In the genomic region with DNA sequence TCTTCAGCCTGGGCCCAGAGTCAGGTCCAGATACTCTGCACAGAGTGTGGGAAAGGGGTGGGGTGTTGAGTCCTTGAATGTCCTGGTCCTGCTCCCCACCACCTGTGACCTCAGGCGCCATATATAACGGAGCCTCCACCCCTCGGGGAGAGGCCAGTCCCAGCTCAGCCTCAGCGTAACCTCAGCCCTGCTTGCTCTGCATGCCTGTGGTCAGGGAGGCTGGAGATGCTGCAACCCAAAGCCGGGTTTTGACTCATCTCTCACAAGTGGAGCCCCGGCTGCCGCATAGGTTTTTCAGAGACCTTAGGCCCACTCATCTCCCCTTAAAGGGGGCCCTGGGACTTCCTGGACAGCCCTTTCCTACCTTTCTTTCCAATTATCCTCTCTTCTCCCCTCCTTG, we compare ENCODE assay signal across 1 cellular context.
TF ChIP-seq lines count a peak whose summit lies in the region.

No MANE protein-coding gene starts in this region.

TF ChIP-seq in SK-N-SH, 30 proteins besides CTCF, POLR2A, EP300 and RAD21:
- TF ChIP-seq PBX3 (IDR thresholded peaks at IDR 0.05) (peak; percentile 21; the same call in 1 of the 2 replicates), CHD2 (IDR thresholded peaks at IDR 0.05; ENCODE audit: low read length, partially characterized antibody) (no peak), MEF2A (IDR thresholded peaks at IDR 0.05; ENCODE audit: borderline replicate concordance, low read depth) (no peak), SIN3A (IDR thresholded peaks at IDR 0.05; ENCODE audit: borderline replicate concordance, low read depth, low read length) (no peak), FOXM1 (IDR thresholded peaks at IDR 0.05; ENCODE audit: low read depth) (no peak), FOSL2 (IDR thresholded peaks at IDR 0.05; ENCODE audit: borderline replicate concordance, low read depth) (peak; percentile 53; the same call in 1 of the 2 replicates), RFX5 (IDR thresholded peaks at IDR 0.05; ENCODE audit: low read length) (no peak), TCF12 (IDR thresholded peaks at IDR 0.05) (peak; percentile 30; the same call in 1 of the 2 replicates)
- TF ChIP-seq, protein P1, sequence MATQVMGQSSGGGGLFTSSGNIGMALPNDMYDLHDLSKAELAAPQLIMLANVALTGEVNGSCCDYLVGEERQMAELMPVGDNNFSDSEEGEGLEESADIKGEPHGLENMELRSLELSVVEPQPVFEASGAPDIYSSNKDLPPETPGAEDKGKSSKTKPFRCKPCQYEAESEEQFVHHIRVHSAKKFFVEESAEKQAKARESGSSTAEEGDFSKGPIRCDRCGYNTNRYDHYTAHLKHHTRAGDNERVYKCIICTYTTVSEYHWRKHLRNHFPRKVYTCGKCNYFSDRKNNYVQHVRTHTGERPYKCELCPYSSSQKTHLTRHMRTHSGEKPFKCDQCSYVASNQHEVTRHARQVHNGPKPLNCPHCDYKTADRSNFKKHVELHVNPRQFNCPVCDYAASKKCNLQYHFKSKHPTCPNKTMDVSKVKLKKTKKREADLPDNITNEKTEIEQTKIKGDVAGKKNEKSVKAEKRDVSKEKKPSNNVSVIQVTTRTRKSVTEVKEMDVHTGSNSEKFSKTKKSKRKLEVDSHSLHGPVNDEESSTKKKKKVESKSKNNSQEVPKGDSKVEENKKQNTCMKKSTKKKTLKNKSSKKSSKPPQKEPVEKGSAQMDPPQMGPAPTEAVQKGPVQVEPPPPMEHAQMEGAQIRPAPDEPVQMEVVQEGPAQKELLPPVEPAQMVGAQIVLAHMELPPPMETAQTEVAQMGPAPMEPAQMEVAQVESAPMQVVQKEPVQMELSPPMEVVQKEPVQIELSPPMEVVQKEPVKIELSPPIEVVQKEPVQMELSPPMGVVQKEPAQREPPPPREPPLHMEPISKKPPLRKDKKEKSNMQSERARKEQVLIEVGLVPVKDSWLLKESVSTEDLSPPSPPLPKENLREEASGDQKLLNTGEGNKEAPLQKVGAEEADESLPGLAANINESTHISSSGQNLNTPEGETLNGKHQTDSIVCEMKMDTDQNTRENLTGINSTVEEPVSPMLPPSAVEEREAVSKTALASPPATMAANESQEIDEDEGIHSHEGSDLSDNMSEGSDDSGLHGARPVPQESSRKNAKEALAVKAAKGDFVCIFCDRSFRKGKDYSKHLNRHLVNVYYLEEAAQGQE (IDR thresholded peaks at IDR 0.05; ENCODE audit: low read depth, low read length): no peak
